2 cellular contexts compared by ENCODE assay signal in the genomic region with DNA sequence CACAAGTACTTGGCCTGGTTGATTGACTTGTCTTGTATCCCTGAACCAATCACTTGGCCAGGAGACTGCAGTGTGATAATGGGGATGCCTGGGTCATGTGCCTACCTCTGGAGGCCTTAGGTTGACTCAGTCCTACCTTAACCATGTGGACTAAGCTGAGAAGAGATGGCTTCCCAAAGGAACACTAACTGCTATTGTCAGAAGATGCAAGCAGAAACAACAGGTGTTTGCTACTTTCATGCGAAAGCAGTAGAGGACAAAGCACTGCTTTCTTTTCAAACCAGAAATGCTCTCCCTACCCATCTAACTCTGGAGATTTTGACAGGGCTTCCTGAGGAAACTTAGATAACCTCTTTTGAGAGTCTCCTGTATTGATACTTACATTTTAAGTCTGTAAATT.
TF ChIP-seq lines count a peak whose summit lies in the region.

No MANE protein-coding gene starts in this region.

TF ChIP-seq in GM23338, 12 proteins besides CTCF, POLR2A, EP300 and RAD21 (continued from another document):
- TF ChIP-seq, protein P1, sequence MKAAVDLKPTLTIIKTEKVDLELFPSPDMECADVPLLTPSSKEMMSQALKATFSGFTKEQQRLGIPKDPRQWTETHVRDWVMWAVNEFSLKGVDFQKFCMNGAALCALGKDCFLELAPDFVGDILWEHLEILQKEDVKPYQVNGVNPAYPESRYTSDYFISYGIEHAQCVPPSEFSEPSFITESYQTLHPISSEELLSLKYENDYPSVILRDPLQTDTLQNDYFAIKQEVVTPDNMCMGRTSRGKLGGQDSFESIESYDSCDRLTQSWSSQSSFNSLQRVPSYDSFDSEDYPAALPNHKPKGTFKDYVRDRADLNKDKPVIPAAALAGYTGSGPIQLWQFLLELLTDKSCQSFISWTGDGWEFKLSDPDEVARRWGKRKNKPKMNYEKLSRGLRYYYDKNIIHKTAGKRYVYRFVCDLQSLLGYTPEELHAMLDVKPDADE (IDR thresholded peaks at IDR 0.05), result no peak
- TF ChIP-seq EZH2 (IDR thresholded peaks at IDR 0.05; ENCODE audit: low read depth, unreplicated experiment), result no peak
TF ChIP-seq in GM23338: peak in this region for 0.

TF ChIP-seq in K562, 482 proteins besides CTCF, POLR2A, EP300 and RAD21:
- TF ChIP-seq, protein P2, sequence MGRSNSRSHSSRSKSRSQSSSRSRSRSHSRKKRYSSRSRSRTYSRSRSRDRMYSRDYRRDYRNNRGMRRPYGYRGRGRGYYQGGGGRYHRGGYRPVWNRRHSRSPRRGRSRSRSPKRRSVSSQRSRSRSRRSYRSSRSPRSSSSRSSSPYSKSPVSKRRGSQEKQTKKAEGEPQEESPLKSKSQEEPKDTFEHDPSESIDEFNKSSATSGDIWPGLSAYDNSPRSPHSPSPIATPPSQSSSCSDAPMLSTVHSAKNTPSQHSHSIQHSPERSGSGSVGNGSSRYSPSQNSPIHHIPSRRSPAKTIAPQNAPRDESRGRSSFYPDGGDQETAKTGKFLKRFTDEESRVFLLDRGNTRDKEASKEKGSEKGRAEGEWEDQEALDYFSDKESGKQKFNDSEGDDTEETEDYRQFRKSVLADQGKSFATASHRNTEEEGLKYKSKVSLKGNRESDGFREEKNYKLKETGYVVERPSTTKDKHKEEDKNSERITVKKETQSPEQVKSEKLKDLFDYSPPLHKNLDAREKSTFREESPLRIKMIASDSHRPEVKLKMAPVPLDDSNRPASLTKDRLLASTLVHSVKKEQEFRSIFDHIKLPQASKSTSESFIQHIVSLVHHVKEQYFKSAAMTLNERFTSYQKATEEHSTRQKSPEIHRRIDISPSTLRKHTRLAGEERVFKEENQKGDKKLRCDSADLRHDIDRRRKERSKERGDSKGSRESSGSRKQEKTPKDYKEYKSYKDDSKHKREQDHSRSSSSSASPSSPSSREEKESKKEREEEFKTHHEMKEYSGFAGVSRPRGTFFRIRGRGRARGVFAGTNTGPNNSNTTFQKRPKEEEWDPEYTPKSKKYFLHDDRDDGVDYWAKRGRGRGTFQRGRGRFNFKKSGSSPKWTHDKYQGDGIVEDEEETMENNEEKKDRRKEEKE (IDR thresholded peaks at IDR 0.05; ENCODE audit: borderline replicate concordance in 1 of 2, control insufficient read depth in 1 of 2, low read depth in 2 of 2, low read length in 1 of 2), result no peak
- TF ChIP-seq, protein P3, sequence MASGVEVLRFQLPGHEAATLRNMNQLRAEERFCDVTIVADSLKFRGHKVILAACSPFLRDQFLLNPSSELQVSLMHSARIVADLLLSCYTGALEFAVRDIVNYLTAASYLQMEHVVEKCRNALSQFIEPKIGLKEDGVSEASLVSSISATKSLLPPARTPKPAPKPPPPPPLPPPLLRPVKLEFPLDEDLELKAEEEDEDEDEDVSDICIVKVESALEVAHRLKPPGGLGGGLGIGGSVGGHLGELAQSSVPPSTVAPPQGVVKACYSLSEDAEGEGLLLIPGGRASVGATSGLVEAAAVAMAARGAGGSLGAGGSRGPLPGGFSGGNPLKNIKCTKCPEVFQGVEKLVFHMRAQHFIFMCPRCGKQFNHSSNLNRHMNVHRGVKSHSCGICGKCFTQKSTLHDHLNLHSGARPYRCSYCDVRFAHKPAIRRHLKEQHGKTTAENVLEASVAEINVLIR (CRISPR knock-in tag; IDR thresholded peaks at IDR 0.05), result no peak
- TF ChIP-seq ARID1B (IDR thresholded peaks at IDR 0.05) (no peak), POLR2AphosphoS2 (IDR thresholded peaks at IDR 0.05; ENCODE audit: low read length) (no peak)
